In the genomic region with DNA sequence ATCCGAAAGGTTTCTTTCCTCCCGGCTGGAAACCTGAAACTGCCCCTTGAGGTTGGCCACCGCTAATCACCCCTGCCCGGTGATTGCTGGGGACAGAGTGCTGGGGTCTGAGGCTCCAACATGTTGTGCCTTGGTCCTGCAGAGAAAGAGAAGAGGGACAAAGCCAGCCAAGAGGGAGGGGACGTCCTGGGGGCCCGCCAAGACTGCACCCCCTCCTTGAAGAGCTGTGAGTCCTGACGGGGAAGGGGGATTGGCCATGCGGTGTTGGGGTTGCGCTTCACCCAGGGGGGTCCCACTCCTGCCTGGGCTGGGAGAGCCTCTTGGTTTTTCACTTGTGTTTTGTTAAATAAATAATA, we compare ENCODE assay signal across 12 cellular contexts. TPM values are rescaled to one million over a fixed set of nuclear protein-coding genes. Genes with fewer than 3 reads are reported as not detected.
DNase-seq lines count a peak whose midpoint lies in the region; ATAC-seq and TF ChIP-seq lines count a peak whose summit lies in the region.
"Had no signal": no experiment of that assay in that cellular context is flagged by ENCODE, and none has a peak within 500 bp of the region (broad histone marks: within the 10 kb centered on the region; RNA-seq: fewer than 3 reads in every experiment).

No MANE protein-coding gene starts in this region.

- H3K4me3 ChIP-seq in upper lobe of right lung, result peak overlapping the region; percentile 13
- H3K4me3 ChIP-seq: MG63, ovary had no signal

- peak; percentile 3 to 21 for ATAC-seq in activated naive CD4-positive, alpha-beta T cell treated with anti-CD3 and anti-CD28 coated beads, Interleukin-2, amount 50 U/mL, for 72 hours
- ATAC-seq in memory B cell (ENCODE audit: low read depth), result no peak
- no peak for ATAC-seq in upper lobe of right lung
- ATAC-seq: HCT116 had no signal

- no peaks in the 10 kb centered on the region for H3K36me3 Mint-ChIP-seq in activated naive CD4-positive, alpha-beta T cell treated with anti-CD3 and anti-CD28 coated beads, Interleukin-2, amount 50 U/mL, for 24 hours
- peaks cover 0 to 5% of the 10 kb centered on the region in 2 donors for H3K36me3 Mint-ChIP-seq in activated naive CD4-positive, alpha-beta T cell treated with anti-CD3 and anti-CD28 coated beads, Interleukin-2, amount 50 U/mL, for 72 hours
- peaks cover 6% of the 10 kb centered on the region for H3K36me3 Mint-ChIP-seq in memory B cell

- no peaks in the 10 kb centered on the region for H3K27me3 ChIP-seq in upper lobe of right lung
- H3K27me3 ChIP-seq: MG63, ovary had no signal

- intact Hi-C loops in upper lobe of right lung (cut with DNase I), result no loop called here

- peak overlapping the region; percentile 47 for H3K27ac ChIP-seq in upper lobe of right lung
- H3K27ac ChIP-seq: ovary had no signal

- TF ChIP-seq CTCF in upper lobe of right lung (IDR thresholded peaks at IDR 0.05), result no peak

- peaks cover 91% of the 10 kb centered on the region for H3K4me1 Mint-ChIP-seq in activated naive CD4-positive, alpha-beta T cell treated with anti-CD3 and anti-CD28 coated beads, Interleukin-2, amount 50 U/mL, for 24 hours
- peaks cover 27% of the 10 kb centered on the region for H3K4me1 Mint-ChIP-seq in memory B cell

- H3K36me3 ChIP-seq in upper lobe of right lung, result peaks cover 33% of the 10 kb centered on the region
- H3K36me3 ChIP-seq: ovary had no signal

- peak overlapping the region; percentile 91 for H3K4me3 Mint-ChIP-seq in activated naive CD4-positive, alpha-beta T cell treated with anti-CD3 and anti-CD28 coated beads, Interleukin-2, amount 50 U/mL, for 24 hours
- H3K4me3 Mint-ChIP-seq in memory B cell, result peak overlapping the region; percentile 25

- H3K27me3 Mint-ChIP-seq in activated naive CD4-positive, alpha-beta T cell treated with anti-CD3 and anti-CD28 coated beads, Interleukin-2, amount 50 U/mL, for 24 hours, result no peaks in the 10 kb centered on the region
- H3K27me3 Mint-ChIP-seq in memory B cell, result no peaks in the 10 kb centered on the region

- peaks cover 33% of the 10 kb centered on the region for H3K4me1 ChIP-seq in upper lobe of right lung

- H3K9me3 Mint-ChIP-seq in activated naive CD4-positive, alpha-beta T cell treated with anti-CD3 and anti-CD28 coated beads, Interleukin-2, amount 50 U/mL, for 24 hours, result no peaks in the 10 kb centered on the region
- H3K9me3 Mint-ChIP-seq in activated naive CD4-positive, alpha-beta T cell treated with anti-CD3 and anti-CD28 coated beads, Interleukin-2, amount 50 U/mL, for 72 hours, result no peaks in the 10 kb centered on the region
- no peaks in the 10 kb centered on the region for H3K9me3 Mint-ChIP-seq in memory B cell

- DNase-seq in activated naive CD4-positive, alpha-beta T cell treated with Interleukin-2 at 50 U/mL for 16 hours, result no peak
- DNase-seq in activated naive CD4-positive, alpha-beta T cell treated with anti-CD3 and anti-CD28 coated beads, Interleukin-2, amount 50 U/mL, for 72 hours (ENCODE audit: low spot score in 2 of 2), result no peak
- DNase-seq in memory B cell (ENCODE audit: low spot score in 2 of 2) (no peak), upper lobe of right lung (peak; percentile 35), glomerular visceral epithelial cell (ENCODE audit: extremely low spot score) (no peak), foreskin melanocyte (no peak), amniotic stem cell (lab: John Stamatoyannopoulos, UW) (no peak)
- DNase-seq: MG63, NCI-H2107, ovary had no signal

- no peaks in the 10 kb centered on the region for H3K9me3 ChIP-seq in upper lobe of right lung
- H3K9me3 ChIP-seq: MG63, ovary had no signal

- peak overlapping the region; percentile 98 for H3K27ac Mint-ChIP-seq in activated naive CD4-positive, alpha-beta T cell treated with anti-CD3 and anti-CD28 coated beads, Interleukin-2, amount 50 U/mL, for 24 hours
- H3K27ac Mint-ChIP-seq in activated naive CD4-positive, alpha-beta T cell treated with anti-CD3 and anti-CD28 coated beads, Interleukin-2, amount 50 U/mL, for 72 hours, result peak overlapping the region; percentile 88 to 97
- peak overlapping the region; percentile 63 for H3K27ac Mint-ChIP-seq in memory B cell

RNA-seq across cellular contexts. Expression of a gene that starts 19.5 kb away (rescaled TPM):
- total RNA-seq in activated naive CD4-positive, alpha-beta T cell treated with anti-CD3 and anti-CD28 coated beads, Interleukin-2, amount 50 U/mL, for 72 hours, result 10 to 100 TPM; 17.2 to 29.2 TPM
- total RNA-seq in upper lobe of right lung, result 35.1 TPM

RNA-seq across cellular contexts. Expression of a gene that starts 53.7 kb away (rescaled TPM):
- 10 to 100 TPM in 1 of 2 donors, 1 to 10 TPM in 1; 8.8 to 15.3 TPM for total RNA-seq in activated naive CD4-positive, alpha-beta T cell treated with anti-CD3 and anti-CD28 coated beads, Interleukin-2, amount 50 U/mL, for 72 hours
- total RNA-seq in upper lobe of right lung, result 19.7 TPM

Comparison
In these comparisons a context has a peak if more than half of its experiments do, and no peak if none do; other contexts are left out.
1. ATAC-seq: peak in activated naive CD4-positive, alpha-beta T cell treated with anti-CD3 and anti-CD28 coated beads, Interleukin-2, amount 50 U/mL, for 72 hours (2 of 2); none in memory B cell (single experiment) and upper lobe of right lung (single experiment).
2. Peak in every context shown above with its lines, with median percentiles within 50 percentile points of each other: H3K27ac Mint-ChIP-seq.